ENCODE assay signal across 10 cellular contexts in genomic region chr11:109783842-109784241, GRCh38.
DNase-seq lines count a peak whose midpoint lies in the region; ATAC-seq and TF ChIP-seq lines count a peak whose summit lies in the region.
"Had no signal": no experiment of that assay in that cellular context is flagged by ENCODE, and none has a peak within 500 bp of the region (broad histone marks: within the 10 kb centered on the region; RNA-seq: fewer than 3 reads in every experiment).

No MANE protein-coding gene starts in this region.

- H3K18ac ChIP-seq in H9 (ENCODE audit: insufficient read length, low read depth, low read length) = no peak overlapping the region

- no peak overlapping the region for H2BK5ac ChIP-seq in H9 (ENCODE audit: insufficient read length, low read length)

- no peak overlapping the region for H3K23ac ChIP-seq in H9 (ENCODE audit: insufficient read length, low read depth, low read length)

- no peaks in the 10 kb centered on the region for H3K79me1 ChIP-seq in H9 (ENCODE audit: insufficient read depth, low read depth, low read length, poor library complexity, severe bottlenecking)

- H3K4me1 ChIP-seq in H9 (ENCODE audit: insufficient read depth, low read length) (no peaks in the 10 kb centered on the region), endodermal cell (ENCODE audit: control insufficient read depth, insufficient read depth, low read length) (no peaks in the 10 kb centered on the region)

- H4K91ac ChIP-seq in H9 (ENCODE audit: insufficient read length, low read depth, low read length) = no peak overlapping the region

- H2AK5ac ChIP-seq in H9 (ENCODE audit: insufficient read length, low read length) = no peak overlapping the region

- no peak overlapping the region for H2BK120ac ChIP-seq in H9 (ENCODE audit: low read depth, low read length, poor library complexity, severe bottlenecking)

- H3K27me3 Mint-ChIP-seq in H9 (ENCODE audit: low read depth) (no peaks in the 10 kb centered on the region), endodermal cell (ENCODE audit: insufficient read depth) (no peaks in the 10 kb centered on the region)
- H3K27me3 Mint-ChIP-seq: activated naive CD8-positive, alpha-beta T cell treated with anti-CD3 and anti-CD28 coated beads, Interleukin-2, amount 10 ng/mL, durations not matched to agents 7 days and 5 days had no signal

- H4K8ac ChIP-seq in H9 (replicated peaks; ENCODE audit: insufficient read length, low read depth, low read length) = no peak overlapping the region

- H3K4me3 Mint-ChIP-seq in H9 (no peak overlapping the region), endodermal cell (no peak overlapping the region)
- H3K4me3 Mint-ChIP-seq: activated naive CD8-positive, alpha-beta T cell treated with anti-CD3 and anti-CD28 coated beads, Interleukin-2, amount 10 ng/mL, durations not matched to agents 7 days and 5 days had no signal

- no peak overlapping the region for H2BK12ac ChIP-seq in H9 (ENCODE audit: insufficient read length, low read depth, low read length)

- H3K4me1 Mint-ChIP-seq in H9 (peaks cover 13 to 16% of the 10 kb centered on the region in 2 experiments), endodermal cell (peaks cover 23% of the 10 kb centered on the region)

- H3K27ac Mint-ChIP-seq in H9 = peak overlapping the region; percentile 25 to 90 (median 81); a peak in 3 of 7 replicates
- H3K27ac Mint-ChIP-seq in endodermal cell = no peak overlapping the region
- H3K27ac Mint-ChIP-seq: activated naive CD8-positive, alpha-beta T cell treated with anti-CD3 and anti-CD28 coated beads, Interleukin-2, amount 10 ng/mL, durations not matched to agents 7 days and 5 days had no signal

- H3K4ac ChIP-seq in H9 (ENCODE audit: low read depth, low read length) = no peak overlapping the region

- H3K27me3 ChIP-seq in H9 (ENCODE audit: insufficient read depth, low read length) (no peaks in the 10 kb centered on the region), endodermal cell (ENCODE audit: control insufficient read depth, insufficient read depth, low read length, poor library complexity, severe bottlenecking) (no peaks in the 10 kb centered on the region)

- no peak overlapping the region for H3T11ph ChIP-seq in H9 (ENCODE audit: low read length)

- ATAC-seq in GM18870 (IDR thresholded peaks at IDR 0.05; ENCODE audit: unreplicated experiment) (peak; percentile 98), HG03457 (IDR thresholded peaks at IDR 0.05; ENCODE audit: unreplicated experiment) (peak; percentile 62)

- H3K36me3 Mint-ChIP-seq in H9 (ENCODE audit: insufficient read depth in 1 of 3, low read depth in 3 of 3) = no peaks in the 10 kb centered on the region
- H3K36me3 Mint-ChIP-seq in endodermal cell (ENCODE audit: low read depth) = no peaks in the 10 kb centered on the region
- H3K36me3 Mint-ChIP-seq: activated naive CD8-positive, alpha-beta T cell treated with anti-CD3 and anti-CD28 coated beads, Interleukin-2, amount 10 ng/mL, durations not matched to agents 7 days and 5 days had no signal

- TF ChIP-seq CTCF in H9 (conservative IDR thresholded peaks at IDR 0.05) (no peak), endodermal cell (conservative IDR thresholded peaks at IDR 0.05) (no peak)

- H2BK15ac ChIP-seq in H9 (ENCODE audit: low read depth, low read length) = no peak overlapping the region

- H3K9me3 ChIP-seq in H9 (ENCODE audit: control insufficient read depth, low read depth, low read length) = no peaks in the 10 kb centered on the region
- peaks cover 4% of the 10 kb centered on the region for H3K9me3 ChIP-seq in endodermal cell (ENCODE audit: control insufficient read depth, low read length)

- no peak overlapping the region for H3K4me2 ChIP-seq in H9 (ENCODE audit: insufficient read depth, insufficient read length, low read length)

- WGBS in H9 (ENCODE audit: extremely low coverage, insufficient read length, low lambda C conversion rate) = no CpG with 5 or more reads among the region's 3 CpGs
- 69 to 72% methylated on average over 2 to 3 of the region's 3 CpGs for WGBS in endodermal cell (ENCODE audit: insufficient coverage in 1 of 2, insufficient read length in 1 of 2), 2 experiments

- H3K4me3 ChIP-seq in endodermal cell (ENCODE audit: low read length) = no peak overlapping the region

- H4K20me1 ChIP-seq in H9 (ENCODE audit: control insufficient read depth, insufficient read depth, insufficient read length) = no peaks in the 10 kb centered on the region

- no peak overlapping the region for H4K5ac ChIP-seq in H9 (ENCODE audit: insufficient read length, low read depth, low read length)

- DNase-seq in H9 = no peak
- no peak for DNase-seq in endodermal cell
- DNase-seq in HuH-7.5 (ENCODE audit: low spot score) = no peak
- DNase-seq in activated effector memory CD4-positive, alpha-beta T cell treated with anti-CD3 and anti-CD28 coated beads, Interleukin-2, amount 50 U/mL, for 16 hours = no peak
- no peak for DNase-seq in SW 1271 (lab: John Stamatoyannopoulos, UW)
- no peak for DNase-seq in activated CD4-positive, alpha-beta T cell treated with anti-CD3 and anti-CD28 coated beads for 4 hours
- DNase-seq: activated naive CD8-positive, alpha-beta T cell treated with anti-CD3 and anti-CD28 coated beads, Interleukin-2, amount 10 ng/mL, durations not matched to agents 7 days and 5 days; DND-41 had no signal

- H2AFZ ChIP-seq in H9 (ENCODE audit: low read length) = no peak overlapping the region

- H3K56ac ChIP-seq in H9 (ENCODE audit: insufficient read length, low read depth, low read length) = no peak overlapping the region

- no peak overlapping the region for H3K27ac ChIP-seq in H9 (ENCODE audit: insufficient read length, low read depth, low read length)
- peak overlapping the region; percentile 34 for H3K27ac ChIP-seq in endodermal cell (ENCODE audit: low read depth, low read length)

- H3K9ac ChIP-seq in H9 (ENCODE audit: extremely low read depth, insufficient read length, low read length) = no peak overlapping the region
- H3K9ac ChIP-seq in endodermal cell (ENCODE audit: extremely low read depth, low read length, poor library complexity, severe bottlenecking) = no peak overlapping the region

- no peak overlapping the region for H2BK20ac ChIP-seq in H9 (ENCODE audit: low read depth, low read length, poor library complexity, severe bottlenecking)

- H3K14ac ChIP-seq in H9 (ENCODE audit: insufficient read depth, low read length) = no peak overlapping the region

- no peaks in the 10 kb centered on the region for H3K36me3 ChIP-seq in endodermal cell (ENCODE audit: control insufficient read depth, insufficient read depth, low read length)

- H3K9me3 Mint-ChIP-seq in H9 (no peaks in the 10 kb centered on the region), endodermal cell (no peaks in the 10 kb centered on the region)

- H3K79me2 ChIP-seq in H9 (ENCODE audit: insufficient read depth, low read length) = no peaks in the 10 kb centered on the region

- no peaks in the 10 kb centered on the region for H3K23me2 ChIP-seq in H9 (ENCODE audit: insufficient read length, low read depth, low read length, poor library complexity, severe bottlenecking)
